12 cellular contexts compared by ENCODE assay signal in the genomic region with DNA sequence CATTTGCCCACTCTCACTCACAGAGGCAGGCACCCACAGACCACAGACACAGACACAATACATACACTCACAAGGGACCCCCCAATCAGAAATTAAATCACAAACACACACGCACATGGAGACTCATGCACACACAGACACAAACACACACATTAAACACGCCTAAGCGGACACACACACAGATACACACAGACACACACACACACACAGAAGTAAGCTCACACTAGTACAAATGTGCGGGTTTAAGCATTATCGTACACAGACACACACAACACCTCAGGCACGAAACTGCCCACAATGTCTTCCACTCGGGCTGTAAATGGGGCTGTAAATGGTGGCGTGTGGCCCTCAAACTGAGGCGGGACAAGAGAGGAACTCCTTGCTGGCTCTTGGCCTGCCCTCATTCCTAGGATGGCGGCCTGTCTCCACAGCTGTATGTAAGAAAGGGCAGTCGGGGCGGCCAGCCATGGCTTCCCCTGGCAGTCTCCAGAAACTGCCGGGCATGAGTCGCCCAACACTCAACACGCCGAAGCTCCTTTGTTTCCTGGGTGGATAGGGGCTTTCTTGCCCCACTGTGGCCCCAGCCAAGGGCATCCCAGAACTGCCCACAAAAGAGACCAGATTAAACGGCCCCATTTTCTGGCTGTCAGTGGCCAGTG. TPM values are rescaled to one million over a fixed set of nuclear protein-coding genes. Genes with fewer than 3 reads are reported as not detected.
DNase-seq lines count a peak whose midpoint lies in the region; ATAC-seq and TF ChIP-seq lines count a peak whose summit lies in the region.
"Had no signal": no experiment of that assay in that cellular context is flagged by ENCODE, and none has a peak within 500 bp of the region (broad histone marks: within the 10 kb centered on the region; RNA-seq: fewer than 3 reads in every experiment).

No MANE protein-coding gene starts in this region.

- WGBS in lung, 2 donors: 62 to 95% methylated on average over 17 of the region's 17 CpGs
- WGBS in stomach, 5 donors: 59 to 97% (median 91%) methylated on average over 14 to 17 of the region's 17 CpGs

- in situ Hi-C loops in HAP-1 (cut with MboI; ENCODE audit: low sequenced_read_pairs): no loop called here

- TF ChIP-seq POLR2A in stomach (IDR thresholded peaks at IDR 0.05): no peak

- H3K27ac ChIP-seq in lung (ENCODE audit: low read depth in 1 of 2, low read length in 1 of 2): peak overlapping the region in 1 of 2 donors; percentile 88
- H3K27ac ChIP-seq in stomach: peak overlapping the region in 3 of 5 donors; percentile 30 to 82 (median 75)
- H3K27ac ChIP-seq: A549 had no signal

- H3K4me3 Mint-ChIP-seq in activated CD4-positive, alpha-beta T cell treated with anti-CD3 and anti-CD28 coated beads, Interleukin-2, amount 10 ng/mL, durations not matched to agents 7 days and 5 days: no peak overlapping the region
- H3K4me3 Mint-ChIP-seq in activated naive CD8-positive, alpha-beta T cell treated with anti-CD3 and anti-CD28 coated beads, Interleukin-2, amount 50 U/mL, for 24 hours: no peak overlapping the region
- H3K4me3 Mint-ChIP-seq: type B pancreatic cell had no signal

- no peaks in the 10 kb centered on the region for H3K9me3 Mint-ChIP-seq in activated CD4-positive, alpha-beta T cell treated with anti-CD3 and anti-CD28 coated beads, Interleukin-2, amount 10 ng/mL, durations not matched to agents 7 days and 5 days
- H3K9me3 Mint-ChIP-seq in activated naive CD8-positive, alpha-beta T cell treated with anti-CD3 and anti-CD28 coated beads, Interleukin-2, amount 50 U/mL, for 24 hours: no peaks in the 10 kb centered on the region

- peaks cover 0 to 4% of the 10 kb centered on the region in 2 donors for H3K4me1 ChIP-seq in lung (ENCODE audit: control insufficient read depth in 2 of 2, insufficient read depth in 2 of 2, low read length in 2 of 2)
- peaks cover 0 to 21% (median 0%) of the 10 kb centered on the region in 4 donors for H3K4me1 ChIP-seq in stomach
- no peaks in the 10 kb centered on the region for H3K4me1 ChIP-seq in HAP-1
- H3K4me1 ChIP-seq: A549 had no signal

- peak overlapping the region; percentile 75 for H3K27ac Mint-ChIP-seq in activated CD4-positive, alpha-beta T cell treated with anti-CD3 and anti-CD28 coated beads, Interleukin-2, amount 10 ng/mL, durations not matched to agents 7 days and 5 days
- H3K27ac Mint-ChIP-seq in activated naive CD8-positive, alpha-beta T cell treated with anti-CD3 and anti-CD28 coated beads, Interleukin-2, amount 50 U/mL, for 24 hours: peak overlapping the region; percentile 76
- H3K27ac Mint-ChIP-seq: type B pancreatic cell had no signal

- TF ChIP-seq CTCF in lung (IDR thresholded peaks at IDR 0.05; ENCODE audit: control extremely low read depth, extremely low read depth) (no peak), stomach (IDR thresholded peaks at IDR 0.05) (no peak)

- H3K4me1 Mint-ChIP-seq in activated CD4-positive, alpha-beta T cell treated with anti-CD3 and anti-CD28 coated beads, Interleukin-2, amount 10 ng/mL, durations not matched to agents 7 days and 5 days: peaks cover 45% of the 10 kb centered on the region
- peaks cover 30% of the 10 kb centered on the region for H3K4me1 Mint-ChIP-seq in activated naive CD8-positive, alpha-beta T cell treated with anti-CD3 and anti-CD28 coated beads, Interleukin-2, amount 50 U/mL, for 24 hours

- H3K9me3 ChIP-seq in lung (ENCODE audit: control insufficient read depth in 2 of 2, insufficient read depth in 1 of 2, low read length in 1 of 2): peaks cover 0 to 2% of the 10 kb centered on the region in 2 donors
- no peaks in the 10 kb centered on the region for H3K9me3 ChIP-seq in stomach
- no peaks in the 10 kb centered on the region for H3K9me3 ChIP-seq in HAP-1
- H3K9me3 ChIP-seq: A549 had no signal

- H3K36me3 ChIP-seq in lung (ENCODE audit: control insufficient read depth in 2 of 2, insufficient read depth in 2 of 2, low read length in 2 of 2) (peaks cover 0 to 1% of the 10 kb centered on the region in 2 donors), stomach (peaks cover 0 to 13% (median 0%) of the 10 kb centered on the region in 4 donors), HAP-1 (replicated peaks) (no peaks in the 10 kb centered on the region)

- H3K4me3 ChIP-seq in lung (peak overlapping the region; percentile 34), stomach (peak overlapping the region in 2 of 4 donors; percentile 43 to 50), HAP-1 (no peak overlapping the region)
- H3K4me3 ChIP-seq: A549 had no signal

- no peak for TF ChIP-seq EP300 in stomach (IDR thresholded peaks at IDR 0.05)

- H3K27me3 Mint-ChIP-seq in activated CD4-positive, alpha-beta T cell treated with anti-CD3 and anti-CD28 coated beads, Interleukin-2, amount 10 ng/mL, durations not matched to agents 7 days and 5 days: no peaks in the 10 kb centered on the region
- H3K27me3 Mint-ChIP-seq in activated naive CD8-positive, alpha-beta T cell treated with anti-CD3 and anti-CD28 coated beads, Interleukin-2, amount 50 U/mL, for 24 hours: no peaks in the 10 kb centered on the region
- H3K27me3 Mint-ChIP-seq: type B pancreatic cell had no signal

- no peak for DNase-seq in activated CD4-positive, alpha-beta T cell treated with anti-CD3 and anti-CD28 coated beads, Interleukin-2, amount 10 ng/mL, durations not matched to agents 7 days and 5 days
- DNase-seq in activated CD4-positive, alpha-beta T cell treated with anti-CD3 and anti-CD28 coated beads for 4 hours: no peak
- no peak for DNase-seq in activated naive CD8-positive, alpha-beta T cell treated with anti-CD3 and anti-CD28 coated beads, Interleukin-2, amount 50 U/mL, for 24 hours
- DNase-seq in lung (ENCODE audit: low spot score): peak; percentile 46
- DNase-seq in stomach: no peak
- no peak for DNase-seq in HAP-1 (ENCODE audit: low spot score in 2 of 2)
- no peak for DNase-seq in NCI-H510A treated with DMSO at 0.1 percent for 48 hours (lab: John Stamatoyannopoulos, UW)
- DNase-seq in activated CD8-positive, alpha-beta memory T cell treated with anti-CD3 and anti-CD28 coated beads, Interleukin-2, amount 50 U/mL, for 48 hours: no peak
- DNase-seq: amniotic stem cell, NCI-H446 had no signal

- intact Hi-C loops in stomach (cut with DNase I; ENCODE audit: low total_unique reads): no loop called here

- no peaks in the 10 kb centered on the region for H3K27me3 ChIP-seq in lung (ENCODE audit: control insufficient read depth, insufficient read depth)
- H3K27me3 ChIP-seq in stomach: no peaks in the 10 kb centered on the region
- H3K27me3 ChIP-seq in HAP-1 (ENCODE audit: low read depth): no peaks in the 10 kb centered on the region

- POLR2A ChIA-PET in activated CD4-positive, alpha-beta T cell treated with anti-CD3 and anti-CD28 coated beads, Interleukin-2, amount 10 ng/mL, durations not matched to agents 7 days and 5 days (lab: Charles Lee): no interaction called here

- H3K36me3 Mint-ChIP-seq in activated CD4-positive, alpha-beta T cell treated with anti-CD3 and anti-CD28 coated beads, Interleukin-2, amount 10 ng/mL, durations not matched to agents 7 days and 5 days (ENCODE audit: low read depth): peaks cover 11% of the 10 kb centered on the region
- H3K36me3 Mint-ChIP-seq in activated naive CD8-positive, alpha-beta T cell treated with anti-CD3 and anti-CD28 coated beads, Interleukin-2, amount 50 U/mL, for 24 hours (ENCODE audit: low read depth): peaks cover 11% of the 10 kb centered on the region

- CTCF ChIA-PET in activated CD4-positive, alpha-beta T cell treated with anti-CD3 and anti-CD28 coated beads, Interleukin-2, amount 10 ng/mL, durations not matched to agents 7 days and 5 days (lab: Charles Lee): interaction anchor here (0.6 to 0.8 kb wide), 6 partner anchors 10 to 685 kb away, joined by 3 to 6 read pairs (median 4); no protein-coding TSS in a partner anchor

- ATAC-seq in activated naive CD8-positive, alpha-beta T cell treated with anti-CD3 and anti-CD28 coated beads, Interleukin-2, amount 50 U/mL, for 24 hours: no peak
- ATAC-seq in lung (ENCODE audit: insufficient read depth, low FRiP score): no peak
- ATAC-seq: A549 had no signal

RNA-seq across cellular contexts. Expression of gene NBDY, which starts 53.9 kb away (rescaled TPM):
- 10 to 100 TPM; 41.1 to 44.2 TPM for total RNA-seq in activated CD4-positive, alpha-beta T cell treated with anti-CD3 and anti-CD28 coated beads, Interleukin-2, amount 10 ng/mL, durations not matched to agents 7 days and 5 days
- total RNA-seq in lung (10 to 100 TPM; 11.8 to 43.2 TPM), stomach (10 to 100 TPM in 2 of 5 donors, 1 to 10 TPM in 2, not detected in 1; 5.7 to 46.6 (median 13.2) TPM)
- polyA plus RNA-seq in lung (10 to 100 TPM; 20.8 to 24.5 TPM), stomach (10 to 100 TPM; 16.5 to 33.3 (median 30.8) TPM)
